Comparison of ENCODE assay signal across 31 cellular contexts in the genomic region with DNA sequence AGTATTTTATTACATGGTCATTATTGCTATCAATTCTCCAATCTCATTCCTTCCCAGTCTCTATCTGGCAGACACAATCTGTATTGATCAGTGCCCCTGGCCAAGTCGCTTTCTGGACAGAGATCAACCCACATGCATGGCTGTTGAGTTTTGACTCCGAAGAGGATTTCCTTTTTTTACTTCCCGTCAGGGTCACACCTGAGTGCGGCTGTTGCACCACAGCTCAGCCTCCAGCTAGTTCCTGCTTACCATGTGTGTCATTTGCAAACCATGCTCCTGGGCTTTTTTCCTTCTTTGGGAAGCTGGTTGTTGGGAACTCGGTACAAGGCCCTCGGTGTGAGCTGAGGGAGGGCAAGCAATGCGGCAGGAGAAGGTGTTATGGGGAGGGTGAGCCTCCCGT. TPM values are rescaled to one million over a fixed set of nuclear protein-coding genes. Genes with fewer than 3 reads are reported as not detected.
"Had no signal": no experiment of that assay in that cellular context is flagged by ENCODE, and none has a peak within 500 bp of the region (broad histone marks: within the 10 kb centered on the region; RNA-seq: fewer than 3 reads in every experiment).

No MANE protein-coding gene starts in this region.

- H3K4me3 Mint-ChIP-seq: activated naive CD8-positive, alpha-beta T cell; activated T-cell treated with anti-CD3 and anti-CD28 coated beads, Interleukin-2, amount 50 U/mL, for 4 hours; dendritic cell treated with granulocyte-macrophage colony-stimulating factor and Interleukin-4, amounts not matched to agents 40 ng/mL and 50 ng/mL, for 4 days; nephron; stimulated activated memory B cell treated with anti-CD40 and anti-IgM and Interleukin-4, amounts not matched to agents 10 μg/mL and 1 μg/mL and 100 μg/mL, for 72 hours; T-helper 2 cell treated with Interferon-gamma antibody and Interleukin-4, amounts not matched to agents 5 μg/mL and 100 μg/mL, for 36 hours had no signal

- H3K27me3 Mint-ChIP-seq: activated naive CD8-positive, alpha-beta T cell; dendritic cell treated with granulocyte-macrophage colony-stimulating factor and Interleukin-4, amounts not matched to agents 40 ng/mL and 50 ng/mL, for 4 days; stimulated activated memory B cell treated with anti-CD40 and anti-IgM and Interleukin-4, amounts not matched to agents 10 μg/mL and 1 μg/mL and 100 μg/mL, for 72 hours had no signal

- H3K27me3 ChIP-seq: cardiac muscle cell, foreskin keratinocyte, left lung, neutrophil, ovary, right atrium auricular region, suprapubic skin, transverse colon had no signal

- H3K9me3 Mint-ChIP-seq: activated T-cell treated with anti-CD3 and anti-CD28 coated beads, Interleukin-2, amount 50 U/mL, for 4 hours; activated T-helper 2 cell treated with anti-CD3 and anti-CD28 coated beads, Interferon-gamma antibody, Interleukin-2, Interleukin-4, amounts not matched to agents 10 μg/mL and 5 μg/mL and 100 μg/mL, durations not matched to agents 14 hours and 24 hours and 36 hours; dendritic cell treated with granulocyte-macrophage colony-stimulating factor and Interleukin-4, amounts not matched to agents 40 ng/mL and 50 ng/mL, for 4 days; T-helper 2 cell treated with Interferon-gamma antibody and Interleukin-4, amounts not matched to agents 5 μg/mL and 100 μg/mL, for 36 hours had no signal

- H3K36me3 ChIP-seq: ovary, prostate gland, transverse colon had no signal

- ATAC-seq: activated CD4-positive, CD25-positive, alpha-beta regulatory T cell treated with anti-CD3 and anti-CD28 coated beads, Interleukin-2, amount 50 U/mL, for 24 hours; activated T-cell treated with anti-CD3 and anti-CD28 coated beads, Interleukin-2, amount 50 U/mL, for 4 hours; foreskin keratinocyte; left lung; SK-N-SH treated with all-trans-retinoic acid at 6 μM for 48 hours; stimulated activated memory B cell treated with anti-CD40 and anti-IgM and Interleukin-4, amounts not matched to agents 10 μg/mL and 1 μg/mL and 100 μg/mL, for 72 hours had no signal

- H3K27ac Mint-ChIP-seq: activated naive CD8-positive, alpha-beta T cell; activated T-helper 2 cell treated with anti-CD3 and anti-CD28 coated beads, Interferon-gamma antibody, Interleukin-2, Interleukin-4, amounts not matched to agents 10 μg/mL and 5 μg/mL and 100 μg/mL, durations not matched to agents 14 hours and 24 hours and 36 hours; dendritic cell treated with granulocyte-macrophage colony-stimulating factor and Interleukin-4, amounts not matched to agents 40 ng/mL and 50 ng/mL, for 4 days; stimulated activated memory B cell treated with anti-CD40 and anti-IgM and Interleukin-4, amounts not matched to agents 10 μg/mL and 1 μg/mL and 100 μg/mL, for 72 hours; T-helper 2 cell treated with Interferon-gamma antibody and Interleukin-4, amounts not matched to agents 5 μg/mL and 100 μg/mL, for 36 hours had no signal

- H3K9me3 ChIP-seq: left lung, neutrophil, ovary, prostate gland, right atrium auricular region, stomach, suprapubic skin, transverse colon had no signal

- H3K4me3 ChIP-seq: cardiac muscle cell, left lung, ovary, prostate gland, right atrium auricular region, stomach, suprapubic skin, transverse colon had no signal

- DNase-seq: activated CD8-positive, alpha-beta memory T cell treated with anti-CD3 and anti-CD28 coated beads, Interleukin-2, amount 50 U/mL, for 48 hours; activated naive CD4-positive, alpha-beta T cell; activated T-cell treated with anti-CD3 and anti-CD28 coated beads, Interleukin-2, amount 50 U/mL, for 4 hours; amniotic stem cell; effector CD4-positive, alpha-beta T cell; erythroblast; foreskin keratinocyte; kidney; left lung; mammary epithelial cell; midbrain; ovary; stimulated activated CD4-positive, alpha-beta T cell treated with anti-CD3 and anti-CD28 coated beads, Interleukin-2, amount 100 ng/mL, for 24 hours; stomach; transverse colon had no signal

- H3K4me1 ChIP-seq: foreskin keratinocyte, left lung, prostate gland, right atrium auricular region, stomach, suprapubic skin, transverse colon had no signal

- H3K27ac ChIP-seq: cardiac muscle cell, foreskin keratinocyte, left lung, neutrophil, ovary, prostate gland, right atrium auricular region, stomach, suprapubic skin, transverse colon, VCaP had no signal

- FAIRE-seq: endometrium had no signal

RNA-seq across cellular contexts. Expression of gene ITIH6, which starts 21.1 kb away (rescaled TPM):
- total RNA-seq: activated CD8-positive, alpha-beta memory T cell treated with anti-CD3 and anti-CD28 coated beads for 36 hours; activated T-cell treated with anti-CD3 and anti-CD28 coated beads, Interleukin-2, amount 50 U/mL, for 4 hours; activated T-helper 2 cell treated with anti-CD3 and anti-CD28 coated beads, Interferon-gamma antibody, Interleukin-2, Interleukin-4, amounts not matched to agents 10 μg/mL and 5 μg/mL and 100 μg/mL, durations not matched to agents 14 hours and 24 hours and 36 hours; foreskin keratinocyte; kidney; left lung; mammary epithelial cell; ovary; right atrium auricular region; stomach; transverse colon had no signal
- polyA plus RNA-seq: foreskin keratinocyte, mammary epithelial cell, stomach had no signal
